In the genomic region with DNA sequence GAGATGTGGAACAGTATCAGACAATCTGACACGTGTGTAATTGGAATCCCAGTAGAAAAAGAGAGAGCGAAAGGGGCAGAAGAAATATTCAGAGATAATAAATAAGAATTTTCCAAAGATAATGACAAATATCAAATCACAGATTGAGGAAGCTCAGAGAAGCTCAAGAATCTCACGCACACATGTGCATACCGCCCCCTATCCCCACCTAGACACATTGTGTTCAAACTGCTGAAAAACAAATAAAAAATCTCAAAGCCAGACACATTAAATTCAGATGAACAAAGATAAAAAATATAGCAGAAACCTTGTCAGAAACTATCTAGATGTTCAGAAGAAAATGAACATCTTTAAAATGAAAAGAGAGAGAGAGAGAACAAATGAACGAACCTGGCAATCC, we compare ENCODE assay signal across 11 cellular contexts. TPM values are rescaled to one million over a fixed set of nuclear protein-coding genes. Genes with fewer than 3 reads are reported as not detected.
DNase-seq lines count a peak whose midpoint lies in the region; ATAC-seq and TF ChIP-seq lines count a peak whose summit lies in the region.
"Had no signal": no experiment of that assay in that cellular context is flagged by ENCODE, and none has a peak within 500 bp of the region (broad histone marks: within the 10 kb centered on the region; RNA-seq: fewer than 3 reads in every experiment).

No MANE protein-coding gene starts in this region.

- H3K27me3 ChIP-seq in BE2C (0 out of 2 replicates have a peak, but pooled peaks cover under 1% of the 10 kb centered on the region), PC-3 (ENCODE audit: low read length) (no peaks in the 10 kb centered on the region), transverse colon (no peaks in the 10 kb centered on the region)
- H3K27me3 ChIP-seq: vagina had no signal

- 68 to 79% methylated on average over 5 of the region's 5 CpGs for WGBS in transverse colon (ENCODE audit: low coverage in 1 of 2), 2 donors

- H3K4me3 ChIP-seq in BE2C (ENCODE audit: low read depth, low read length) (no peak overlapping the region), PC-3 (ENCODE audit: low read length) (no peak overlapping the region), fibroblast of the aortic adventitia (ENCODE audit: low read depth, low read length) (no peak overlapping the region), transverse colon (no peak overlapping the region)
- H3K4me3 ChIP-seq: SK-N-MC, vagina had no signal

- CTCF ChIA-PET in PC-3 (lab: Charles Lee): interaction anchor here (0.6 to 1.0 kb wide), 3 partner anchors 90 to 251 kb away, joined by 3 read pairs; no protein-coding TSS in a partner anchor

- no peaks in the 10 kb centered on the region for H3F3A ChIP-seq in PC-3 (ENCODE audit: low read length, unreplicated experiment)

- no peak overlapping the region for H2AFZ ChIP-seq in PC-3 (ENCODE audit: low read length)

- H3K4me1 ChIP-seq in BE2C: no peaks in the 10 kb centered on the region
- H3K4me1 ChIP-seq in PC-3 (ENCODE audit: insufficient read depth, low read length): no peaks in the 10 kb centered on the region
- H3K4me1 ChIP-seq in transverse colon: no peaks in the 10 kb centered on the region
- H3K4me1 ChIP-seq: vagina had no signal

- H4K20me1 ChIP-seq in PC-3 (ENCODE audit: low read length): no peaks in the 10 kb centered on the region

- H3K27ac ChIP-seq in PC-3 (ENCODE audit: low read length): no peak overlapping the region
- H3K27ac ChIP-seq in transverse colon: no peak overlapping the region
- H3K27ac ChIP-seq: SK-N-MC, vagina had no signal

- intact Hi-C loops in PC-3 (cut with micrococcal nuclease): loop anchor here (5.0 kb wide), 1 partner anchor 68 kb away; no protein-coding TSS in a partner anchor
- intact Hi-C loops in transverse colon (cut with DNase I; ENCODE audit: low total_unique reads): no loop called here

- in situ Hi-C loops in transverse colon (cut with MboI; ENCODE audit: low pct_ligation_motif_present in 1 of 4, low pct_unique_long_range_greater_than_20kb in 1 of 4, low sequenced_read_pairs in 3 of 4): no loop called here

- H3K9me2 ChIP-seq in PC-3 (replicated peaks; ENCODE audit: low read length): no peaks in the 10 kb centered on the region

- no peak overlapping the region for H3K9ac ChIP-seq in PC-3 (ENCODE audit: low read length)

- TF ChIP-seq POLR2A in transverse colon (IDR thresholded peaks at IDR 0.05): no peak

- no TSS peak for BruUV-seq in PC-3 (replicated peaks; lab: Mats Ljungman, UMichigan)

- POLR2A ChIA-PET in PC-3 (lab: Charles Lee; ENCODE audit: unreplicated experiment): no interaction called here

- TF ChIP-seq EP300 in transverse colon (IDR thresholded peaks at IDR 0.05; ENCODE audit: low read depth): no peak

- H3K4me2 ChIP-seq in PC-3 (ENCODE audit: low read length): no peak overlapping the region

- H3K9me3 ChIP-seq in BE2C (no peaks in the 10 kb centered on the region), PC-3 (ENCODE audit: low read length) (no peaks in the 10 kb centered on the region), transverse colon (no peaks in the 10 kb centered on the region)
- H3K9me3 ChIP-seq: vagina had no signal

- no peak for DNase-seq in BE2C
- peak; percentile 30 for DNase-seq in PC-3
- DNase-seq in fibroblast of the aortic adventitia (ENCODE audit: low read depth): peak; percentile 19
- no peak for DNase-seq in transverse colon
- no peak for DNase-seq in central memory CD4-positive, alpha-beta T cell
- DNase-seq: NCI-H1694 treated with DMSO at 0.1 percent for 48 hours had no signal

- no peaks in the 10 kb centered on the region for H3K36me3 ChIP-seq in BE2C
- no peaks in the 10 kb centered on the region for H3K36me3 ChIP-seq in PC-3 (ENCODE audit: low read depth, low read length)
- no peaks in the 10 kb centered on the region for H3K36me3 ChIP-seq in transverse colon
- H3K36me3 ChIP-seq: vagina had no signal

- ATAC-seq in PC-3 (peak; percentile 49; the same call in 1 of the 2 replicates), GM19455 (IDR thresholded peaks at IDR 0.05; ENCODE audit: unreplicated experiment) (no peak), GM21528 (IDR thresholded peaks at IDR 0.05; ENCODE audit: low FRiP score, unreplicated experiment) (no peak)

- TF ChIP-seq CTCF in BE2C (IDR thresholded peaks at IDR 0.05; ENCODE audit: low read depth, low read length): peak; percentile 52
- TF ChIP-seq CTCF in GM12873 (IDR thresholded peaks at IDR 0.05; ENCODE audit: insufficient read depth, low read depth, low read length, missing control alignments): peak; percentile 36
- TF ChIP-seq CTCF in PC-3 (conservative IDR thresholded peaks at IDR 0.05; ENCODE audit: low read depth, low read length): peak; percentile 73
- TF ChIP-seq CTCF in fibroblast of the aortic adventitia (IDR thresholded peaks at IDR 0.05; ENCODE audit: insufficient read depth, low read length): peak; percentile 59
- TF ChIP-seq CTCF in transverse colon (IDR thresholded peaks at IDR 0.05): no peak

- H3K79me2 ChIP-seq in PC-3 (ENCODE audit: low read length): no peaks in the 10 kb centered on the region

RNA-seq across cellular contexts. Expression of a gene that starts 17.2 kb away (rescaled TPM):
- 2.5 TPM for polyA plus RNA-seq in BE2C (2012; ENCODE audit: insufficient read depth, insufficient read length, low read depth)
- total RNA-seq in PC-3 (2014; rRNA removed): 2.9 and 4.7 TPM in 2 replicates
- 11.0 and 39.9 TPM in 2 replicates for total RNA-seq in fibroblast of the aortic adventitia (ENCODE audit: low replicate concordance)
- 1 to 10 TPM in 3 of 4 donors, not detected in 1; 4.0 TPM for total RNA-seq in transverse colon

RNA-seq across cellular contexts. Expression of a gene that starts 53.5 kb away (rescaled TPM):
- polyA plus RNA-seq in BE2C (2012; ENCODE audit: insufficient read depth, insufficient read length, low read depth): not detected
- total RNA-seq in PC-3 (2014; rRNA removed) (1.2 and 1.6 TPM in 2 replicates), fibroblast of the aortic adventitia (ENCODE audit: low replicate concordance) (2.0 and 2.3 TPM in 2 replicates), transverse colon (100 to 1,000 TPM in 3 of 4 donors, 10 to 100 TPM in 1; 36.0 to 181 (median 173) TPM)

Comparison
In these comparisons a context has a peak if more than half of its experiments do, and no peak if none do; other contexts are left out.
1. DNase-seq: peak in PC-3 (single experiment) and fibroblast of the aortic adventitia (single experiment); none in BE2C (single experiment), transverse colon (single experiment) and central memory CD4-positive, alpha-beta T cell (single experiment).
2. CTCF ChIP-seq: peak in BE2C (single experiment), GM12873 (single experiment), PC-3 (single experiment) and fibroblast of the aortic adventitia (single experiment); none in transverse colon (0 of 5).
3. RNA of a gene that starts 53.5 kb away (total RNA-seq): 36.0 to 181 TPM in transverse colon; 2.0 to 2.3 TPM in fibroblast of the aortic adventitia and 1.2 to 1.6 TPM in PC-3; every median in the first group is over 10 times any median in the second.